In genomic region chr9:113875420-113875916, GRCh38 we compare ENCODE assay signal across 8 cellular contexts. TPM values are rescaled to one million over a fixed set of nuclear protein-coding genes. Genes with fewer than 3 reads are reported as not detected.
DNase-seq lines count a peak whose midpoint lies in the region; ATAC-seq and TF ChIP-seq lines count a peak whose summit lies in the region.

No MANE protein-coding gene starts in this region.

- TF ChIP-seq CTCF in AG04449 (IDR thresholded peaks at IDR 0.05; ENCODE audit: insufficient read depth, low read length, missing control alignments) (no peak), mammary epithelial cell (conservative IDR thresholded peaks at IDR 0.05 in 1 of 2, IDR thresholded peaks at IDR 0.05 in 1 of 2; ENCODE audit: extremely low read depth in 1 of 2, insufficient read depth in 1 of 2, low read depth in 1 of 2, low read length in 2 of 2) (no peak)

- peak overlapping the region; percentile 49 for H3K4me3 ChIP-seq in AG04449 (ENCODE audit: low read depth, low read length)
- peak overlapping the region; percentile 42 for H3K4me3 ChIP-seq in HUES64 (ENCODE audit: low read length)
- H3K4me3 ChIP-seq in mammary epithelial cell (replicated peaks in 1 of 3; ENCODE audit: insufficient read depth in 1 of 3, low read depth in 2 of 3, low read length in 3 of 3): peak overlapping the region; percentile 24 to 36 (median 36)

- no peaks in the 10 kb centered on the region for H4K20me1 ChIP-seq in mammary epithelial cell (ENCODE audit: insufficient read depth, low read length)

- peaks cover 41% of the 10 kb centered on the region for H3K79me2 ChIP-seq in mammary epithelial cell (ENCODE audit: insufficient read depth, low read length)

- WGBS in HUES64: 15% methylated on average over 14 of the region's 15 CpGs
- WGBS in mammary epithelial cell (ENCODE audit: low coverage, missing lambda C conversion rate): 37% methylated on average over 5 of the region's 15 CpGs

- peaks cover 19% of the 10 kb centered on the region for H3K4me1 ChIP-seq in HUES64 (ENCODE audit: insufficient read depth, low read length)
- peaks cover 26% of the 10 kb centered on the region for H3K4me1 ChIP-seq in mammary epithelial cell (ENCODE audit: insufficient read depth, low read length)

- POLR2A ChIA-PET in AG04449 (lab: Yijun Ruan, JAX): interaction anchor here (0.6 kb wide), 1 partner anchor 108 kb away, joined by 3 read pairs; no protein-coding TSS in a partner anchor

- H3K9ac ChIP-seq in HUES64 (ENCODE audit: low read depth, low read length) (peak overlapping the region; percentile 52; the same call in 1 of the 2 replicates), mammary epithelial cell (ENCODE audit: insufficient read depth, low read length) (peak overlapping the region; percentile 9)

- no peaks in the 10 kb centered on the region for H3K36me3 ChIP-seq in HUES64 (ENCODE audit: insufficient read depth, low read length)
- H3K36me3 ChIP-seq in mammary epithelial cell (ENCODE audit: insufficient read depth, low read length): no peaks in the 10 kb centered on the region

- peak overlapping the region; percentile 56 for H3K4me2 ChIP-seq in mammary epithelial cell (ENCODE audit: insufficient read depth, low read depth, low read length)

- peak overlapping the region in 1 of 6 donors; percentile 37 for H3K27ac Mint-ChIP-seq in naive B cell

- no peaks in the 10 kb centered on the region for H3K9me3 ChIP-seq in HUES64 (ENCODE audit: insufficient read depth, low read depth, low read length)
- no peaks in the 10 kb centered on the region for H3K9me3 ChIP-seq in mammary epithelial cell (replicated peaks; ENCODE audit: insufficient read depth, low read length)

- peak overlapping the region; percentile 56 to 91 (median 76) for H3K4me3 Mint-ChIP-seq in naive B cell

- no peak for ATAC-seq in naive B cell (ENCODE audit: low read depth in 2 of 2)
- ATAC-seq in HG02763 (IDR thresholded peaks at IDR 0.05; ENCODE audit: unreplicated experiment): no peak

- BruUV-seq in mammary epithelial cell (replicated peaks; lab: Mats Ljungman, UMichigan): no TSS peak

- H3K27me3 ChIP-seq in HUES64 (ENCODE audit: insufficient read depth, low read length): peaks cover 6% of the 10 kb centered on the region
- H3K27me3 ChIP-seq in mammary epithelial cell (ENCODE audit: insufficient read depth, low read length): no peaks in the 10 kb centered on the region

- no peaks in the 10 kb centered on the region for H3K9me3 Mint-ChIP-seq in naive B cell

- DNase-seq in AG04449 (ENCODE audit: low read depth, low spot score): no peak
- DNase-seq in mammary epithelial cell: no peak
- DNase-seq in naive B cell: no peak
- no peak for DNase-seq in stimulated activated CD4-positive, alpha-beta T cell treated with anti-CD3 and anti-CD28 coated beads, Interleukin-2, amount 100 ng/mL, for 24 hours
- DNase-seq in AG08395 (ENCODE audit: low spot score): no peak
- DNase-seq in Ammon's horn (ENCODE audit: low spot score): no peak

- CTCF ChIA-PET in AG04449 (lab: Yijun Ruan, JAX): interaction anchor here (0.6 to 0.9 kb wide), 2 partner anchors 24 to 68 kb away, joined by 3 read pairs; no protein-coding TSS in a partner anchor
- CTCF ChIA-PET in mammary epithelial cell (lab: Charles Lee; ENCODE audit: low non-redundant PET): no interaction called here

- peak overlapping the region; percentile 37 for H2AFZ ChIP-seq in mammary epithelial cell (ENCODE audit: low read depth, low read length)

- H3K36me3 Mint-ChIP-seq in naive B cell: peaks cover 4 to 8% of the 10 kb centered on the region in 2 donors

- dilution Hi-C loops in mammary epithelial cell (cut with HindIII; ENCODE audit: low sequenced_read_pairs): no loop called here

- intact Hi-C loops in mammary epithelial cell (cut with micrococcal nuclease): no loop called here

- peaks cover 6 to 12% (median 8%) of the 10 kb centered on the region in 3 donors for H3K4me1 Mint-ChIP-seq in naive B cell

- H3K27me3 Mint-ChIP-seq in naive B cell: peaks cover 0 to 12% (median 5%) of the 10 kb centered on the region in 3 donors

- in situ Hi-C loops in mammary epithelial cell (cut with MboI; ENCODE audit: low sequenced_read_pairs in 2 of 2): no loop called here

- H3K27ac ChIP-seq in HUES64 (ENCODE audit: low read depth, low read length) (no peak overlapping the region), mammary epithelial cell (ENCODE audit: insufficient read depth, low read depth, low read length) (no peak overlapping the region)

RNA-seq across cellular contexts. Expression of gene ZNF618, which starts 0.6 kb away (rescaled TPM):
- polyA plus RNA-seq in HUES64 (2013, experiment 1 of 2): 16.2 TPM
- 19.5 TPM for polyA plus RNA-seq in HUES64 (2013, experiment 2 of 2)
- total RNA-seq in mammary epithelial cell: 10 to 100 TPM; 18.0 to 19.6 TPM
- polyA plus RNA-seq in mammary epithelial cell (8.0 TPM), naive B cell (ENCODE audit: low read depth in 6 of 6) (1 to 10 TPM in 5 of 6 donors, under 1 TPM in 1; 1.00 to 3.2 (median 2.2) TPM)
- 18.9 TPM for polyA minus RNA-seq in mammary epithelial cell
